Comparison of ENCODE assay signal across 2 cellular contexts in genomic region chr22:36858966-36859365, GRCh38.
TF ChIP-seq lines count a peak whose summit lies in the region.

No MANE protein-coding gene starts in this region.

TF ChIP-seq in GM12878, 131 proteins besides CTCF, POLR2A, EP300 and RAD21:
- TF ChIP-seq BCL3 (IDR thresholded peaks at IDR 0.05; ENCODE audit: borderline replicate concordance, insufficient read depth, low read depth, low read length, poor library complexity, severe bottlenecking): no peak
- no peak for TF ChIP-seq STAT3 (IDR thresholded peaks at IDR 0.05; ENCODE audit: low read depth, low read length)
- TF ChIP-seq ZNF687 (IDR thresholded peaks at IDR 0.05): 0 out of 2 replicates have a peak, but pooled peaks have one; percentile 19
- TF ChIP-seq SUPT20H (IDR thresholded peaks at IDR 0.05; ENCODE audit: borderline replicate concordance, control insufficient read depth, low read depth, low read length): no peak
- no peak for TF ChIP-seq ZNF24 (IDR thresholded peaks at IDR 0.05)
- TF ChIP-seq ZNF592 (IDR thresholded peaks at IDR 0.05): no peak

TF ChIP-seq in SK-N-SH treated with all-trans-retinoic acid at 6 μM for 48 hours, 23 proteins besides CTCF, POLR2A, EP300 and RAD21:
- no peak for TF ChIP-seq BACH2 (CRISPR knock-in tag; IDR thresholded peaks at IDR 0.05; ENCODE audit: borderline replicate concordance)
- no peak for TF ChIP-seq SNAI2 (CRISPR knock-in tag; IDR thresholded peaks at IDR 0.05)
- no peak for TF ChIP-seq ISL1 (CRISPR knock-in tag; IDR thresholded peaks at IDR 0.05)
- TF ChIP-seq CSDC2 (CRISPR knock-in tag; IDR thresholded peaks at IDR 0.05): no peak
- TF ChIP-seq CSRNP3 (CRISPR knock-in tag; IDR thresholded peaks at IDR 0.05): no peak
- TF ChIP-seq PPARA (CRISPR knock-in tag; IDR thresholded peaks at IDR 0.05; ENCODE audit: borderline replicate concordance): no peak
- TF ChIP-seq ZFP3 (CRISPR knock-in tag; IDR thresholded peaks at IDR 0.05): no peak
- TF ChIP-seq PATZ1 (CRISPR knock-in tag; IDR thresholded peaks at IDR 0.05; ENCODE audit: borderline replicate concordance): no peak
- no peak for TF ChIP-seq OSR1 (CRISPR knock-in tag; IDR thresholded peaks at IDR 0.05)
- no peak for TF ChIP-seq POU6F1 (CRISPR knock-in tag; IDR thresholded peaks at IDR 0.05; ENCODE audit: borderline replicate concordance, low read depth)
- TF ChIP-seq TSHZ2 (CRISPR knock-in tag; IDR thresholded peaks at IDR 0.05): no peak
- no peak for TF ChIP-seq ARNTL (CRISPR knock-in tag; IDR thresholded peaks at IDR 0.05; ENCODE audit: borderline replicate concordance, low read depth)
- no peak for TF ChIP-seq GLIS3 (CRISPR knock-in tag; IDR thresholded peaks at IDR 0.05)
- no peak for TF ChIP-seq ZC3H10 (CRISPR knock-in tag; IDR thresholded peaks at IDR 0.05)
- no peak for TF ChIP-seq TOX (CRISPR knock-in tag; IDR thresholded peaks at IDR 0.05; ENCODE audit: borderline replicate concordance)
- no peak for TF ChIP-seq TCF4 (CRISPR knock-in tag; IDR thresholded peaks at IDR 0.05; ENCODE audit: borderline replicate concordance)
- TF ChIP-seq ZNF70 (CRISPR knock-in tag; IDR thresholded peaks at IDR 0.05): no peak
- no peak for TF ChIP-seq ZNF565 (CRISPR knock-in tag; conservative IDR thresholded peaks at IDR 0.05; ENCODE audit: low read depth)
- TF ChIP-seq ZNF8 (CRISPR knock-in tag; IDR thresholded peaks at IDR 0.05): no peak
- no peak for TF ChIP-seq CREB5 (CRISPR knock-in tag; IDR thresholded peaks at IDR 0.05; ENCODE audit: low read depth)
